ENCODE assay signal across 8 cellular contexts in genomic region chr3:130110622-130111169, GRCh38. TPM values are rescaled to one million over a fixed set of nuclear protein-coding genes. Genes with fewer than 3 reads are reported as not detected.
A peak's percentile ranks its signal among the peaks of the same experiment; 100 is the strongest.
DNase-seq lines count a peak whose midpoint lies in the region; TF ChIP-seq lines count a peak whose summit lies in the region.
"Not testable (repeated sequence)": the region's sequence is repeated elsewhere in the genome, so short reads cannot be mapped to it uniquely, and the experiment has no call there.

No MANE protein-coding gene starts in this region.

- DNase-seq in CD4-positive, alpha-beta memory T cell, result peak in 2 of 5 donors; percentile 9 to 44
- DNase-seq in OCI-LY7 (ENCODE audit: low spot score), result peak; percentile 55
- DNase-seq in activated CD8-positive, alpha-beta memory T cell treated with anti-CD3 and anti-CD28 coated beads, Interleukin-2, amount 50 U/mL, for 4 hours, result peak; percentile 22
- DNase-seq in coronary artery (ENCODE audit: low spot score); iPS DF 6.9 (ENCODE audit: low read depth, low spot score); neural crest cell (ENCODE audit: low read depth, low spot score): not testable (repeated sequence)

- H4K20me1 ChIP-seq in OCI-LY7 (ENCODE audit: insufficient read depth, low read length), result not testable (repeated sequence)

- peak overlapping the region; percentile 96 to 100 (median 98) for H3K4me3 Mint-ChIP-seq in CD4-positive, alpha-beta memory T cell
- peak overlapping the region; percentile 100 for H3K4me3 Mint-ChIP-seq in neural crest cell

- H3K79me2 ChIP-seq in OCI-LY7 (ENCODE audit: insufficient read depth, low read depth, low read length), result not testable (repeated sequence)

- POLR2A ChIA-PET in CD4-positive, alpha-beta memory T cell (lab: Charles Lee; ENCODE audit: partially characterized antibody), result interaction anchor here (2.0 kb wide), 1 partner anchor 783 kb away, joined by 5 read pairs; the partner anchor contains the start of gene ATP2C1
- POLR2A ChIA-PET in OCI-LY7 (lab: Charles Lee), result interaction anchor here (1.0 to 3.1 kb wide), 2 partner anchors 17 to 213 kb away, joined by 4 to 12 read pairs; no protein-coding TSS in a partner anchor

- not testable (repeated sequence) for H3K27me3 Mint-ChIP-seq in CD4-positive, alpha-beta memory T cell; neural crest cell (ENCODE audit: low read depth)

- H3K4me3 ChIP-seq in CD4-positive, alpha-beta memory T cell (ENCODE audit: low read length in 2 of 2), result peak overlapping the region in 1 of 2 donors; percentile 73
- H3K4me3 ChIP-seq in HUES64 (ENCODE audit: low read length) (peak overlapping the region; percentile 89), OCI-LY7 (ENCODE audit: low read depth, low read length, poor library complexity, severe bottlenecking) (peak overlapping the region; percentile 85), coronary artery (peak overlapping the region; percentile 85), iPS DF 6.9 (ENCODE audit: low read length) (peak overlapping the region; percentile 70; the same call in 1 of the 2 replicates), stomach smooth muscle (ENCODE audit: low read length in 2 of 2) (peak overlapping the region; percentile 69 to 79)

- H3K27me3 ChIP-seq in CD4-positive, alpha-beta memory T cell (ENCODE audit: insufficient read depth, low read length); HUES64 (ENCODE audit: insufficient read depth, low read length); iPS DF 6.9 (ENCODE audit: control insufficient read depth, insufficient read depth, low read length); stomach smooth muscle (ENCODE audit: control insufficient read depth in 1 of 2, insufficient read depth in 2 of 2, low read length in 2 of 2): not testable (repeated sequence)

- peaks cover 11 to 32% (median 13%) of the 10 kb centered on the region in 4 donors for H3K4me1 Mint-ChIP-seq in CD4-positive, alpha-beta memory T cell
- peaks cover 32% of the 10 kb centered on the region for H3K4me1 Mint-ChIP-seq in neural crest cell

- H3K9ac ChIP-seq in HUES64 (ENCODE audit: low read depth, low read length) (peak overlapping the region; percentile 73), stomach smooth muscle (ENCODE audit: low read length in 2 of 2) (peak overlapping the region; percentile 62 to 64)

- CTCF ChIA-PET in CD4-positive, alpha-beta memory T cell (lab: Charles Lee; ENCODE audit: partially characterized antibody), result not testable (repeated sequence)
- CTCF ChIA-PET in OCI-LY7 (lab: Charles Lee; ENCODE audit: unreplicated experiment), result interaction anchor here (0.6 kb wide), 3 partner anchors 14 to 106 kb away, joined by 3 to 9 read pairs (median 5); no protein-coding TSS in a partner anchor

- H3K27ac ChIP-seq in CD4-positive, alpha-beta memory T cell (ENCODE audit: low read depth, low read length), result peak overlapping the region; percentile 82
- H3K27ac ChIP-seq in HUES64 (ENCODE audit: low read depth, low read length), result peak overlapping the region; percentile 68; the same call in 1 of the 2 replicates
- peak overlapping the region; percentile 43 for H3K27ac ChIP-seq in OCI-LY7 (ENCODE audit: low read depth, low read length, poor library complexity, severe bottlenecking)
- peak overlapping the region; percentile 48 to 92 for H3K27ac ChIP-seq in coronary artery
- not testable (repeated sequence) for H3K27ac ChIP-seq in iPS DF 6.9 (ENCODE audit: low read length)
- peak overlapping the region; percentile 62 for H3K27ac ChIP-seq in stomach smooth muscle (ENCODE audit: low read length)

- not testable (repeated sequence) for H3K36me3 Mint-ChIP-seq in CD4-positive, alpha-beta memory T cell; neural crest cell (ENCODE audit: low read depth)

- BruUV-seq in OCI-LY7 (replicated peaks; lab: Mats Ljungman, UMichigan), result TSS peak; percentile 70

- not testable (repeated sequence) for H3K36me3 ChIP-seq in CD4-positive, alpha-beta memory T cell (ENCODE audit: insufficient read depth, low read length); HUES64 (ENCODE audit: insufficient read depth, low read length); OCI-LY7 (ENCODE audit: insufficient read depth, low read length); iPS DF 6.9 (ENCODE audit: control insufficient read depth, insufficient read depth, low read length); stomach smooth muscle (ENCODE audit: control insufficient read depth in 2 of 2, insufficient read depth in 2 of 2, low read length in 2 of 2)

- whole genome bisulfite sequencing in HUES64, result 2% methylated on average over 16 of the region's 17 CpGs
- WGBS in iPS DF 6.9 (ENCODE audit: insufficient coverage, insufficient read length), result no CpG with 5 or more reads among the region's 17 CpGs

- H3K9me3 ChIP-seq in CD4-positive, alpha-beta memory T cell (ENCODE audit: control insufficient read depth in 1 of 2, low read length in 2 of 2); HUES64 (ENCODE audit: insufficient read depth, low read depth, low read length); OCI-LY7 (ENCODE audit: low read length); iPS DF 6.9 (ENCODE audit: control insufficient read depth, insufficient read depth, low read length); stomach smooth muscle (ENCODE audit: control insufficient read depth in 2 of 2, low read length in 2 of 2): not testable (repeated sequence)

- H3K4me1 ChIP-seq in CD4-positive, alpha-beta memory T cell (ENCODE audit: insufficient read depth, low read length); HUES64 (ENCODE audit: insufficient read depth, low read length); OCI-LY7 (ENCODE audit: insufficient read depth, low read length, poor library complexity, severe bottlenecking); iPS DF 6.9 (ENCODE audit: control insufficient read depth, insufficient read depth, low read length); stomach smooth muscle (ENCODE audit: control insufficient read depth, insufficient read depth, low read length): not testable (repeated sequence)

- H2AFZ ChIP-seq in OCI-LY7 (ENCODE audit: low read length), result peak overlapping the region; percentile 44; the same call in 1 of the 2 replicates

- intact Hi-C loops in CD4-positive, alpha-beta memory T cell (cut with micrococcal nuclease), result loop anchor here (1.0 to 5.0 kb wide), 6 partner anchors 69 to 1272 kb away; partner anchors contain the start of genes ASTE1, NEK11, NUDT16 and PIK3R4
- intact Hi-C loops in OCI-LY7 (cut with micrococcal nuclease; ENCODE audit: unreplicated experiment), result not testable (repeated sequence)

- TF ChIP-seq CTCF in OCI-LY7 (conservative IDR thresholded peaks at IDR 0.05; ENCODE audit: low read length), result 0 out of 2 replicates have a peak, but pooled peaks have one; percentile 9
- not testable (repeated sequence) for TF ChIP-seq CTCF in coronary artery (IDR thresholded peaks at IDR 0.05); neural crest cell (conservative IDR thresholded peaks at IDR 0.05)

- not testable (repeated sequence) for H3K9me3 Mint-ChIP-seq in CD4-positive, alpha-beta memory T cell; neural crest cell

- not testable (repeated sequence) for H3K9me2 ChIP-seq in OCI-LY7 (ENCODE audit: insufficient read depth, low read length)

- H3K4me2 ChIP-seq in OCI-LY7 (ENCODE audit: low read length), result peak overlapping the region; percentile 48

- H3K27ac Mint-ChIP-seq in CD4-positive, alpha-beta memory T cell, result peak overlapping the region; percentile 80 to 100 (median 100)
- H3K27ac Mint-ChIP-seq in neural crest cell (ENCODE audit: unreplicated experiment), result peak overlapping the region; percentile 97

RNA-seq across cellular contexts. Expression of gene ALG1L2, which starts 29.1 kb away (rescaled TPM):
- total RNA-seq in CD4-positive, alpha-beta memory T cell, result 1 to 10 TPM; 1.5 to 2.2 TPM
- polyA plus RNA-seq in CD4-positive, alpha-beta memory T cell, result not detected
- polyA plus RNA-seq in HUES64 (2013, experiment 1 of 2), result 0.40 TPM
- not detected for polyA plus RNA-seq in HUES64 (2013, experiment 2 of 2)
- total RNA-seq in OCI-LY7 (2014; rRNA removed; shearing (Covaris generic)), result 1.5 TPM in 1 of 2 replicates, not detected in the other
- total RNA-seq in OCI-LY7 (2022) (2.1 and 2.8 TPM in 2 replicates), neural crest cell (1.4 and 1.6 TPM in 2 replicates)
